Comparison of ENCODE assay signal across 8 cellular contexts in the genomic region with DNA sequence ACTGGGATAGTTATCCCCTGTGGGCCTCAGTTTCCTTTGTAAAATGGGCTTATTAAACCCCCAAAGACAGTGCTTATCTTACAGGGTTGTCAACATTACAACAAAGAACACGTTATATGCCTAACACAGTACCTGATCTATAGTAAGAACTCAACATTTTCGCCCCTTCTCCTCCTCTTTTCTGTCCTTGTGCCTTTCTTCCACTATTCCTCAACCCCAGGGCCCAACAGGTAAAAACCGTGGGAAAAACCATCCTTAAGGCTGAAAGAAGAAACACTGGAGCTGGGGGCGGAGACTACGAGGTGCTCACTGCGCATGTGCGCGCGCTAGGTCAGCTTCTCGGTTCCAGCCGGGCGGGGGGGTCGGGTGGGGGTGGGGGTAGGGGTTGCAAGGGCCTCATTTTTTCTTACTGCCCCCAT. TPM values are rescaled to one million over a fixed set of nuclear protein-coding genes. Genes with fewer than 3 reads are reported as not detected.
DNase-seq lines count a peak whose midpoint lies in the region; ATAC-seq, FAIRE-seq and TF ChIP-seq lines count a peak whose summit lies in the region.

No MANE protein-coding gene starts in this region.

- TF ChIP-seq EP300 in HepG2 (IDR thresholded peaks at IDR 0.05; ENCODE audit: low read depth in 2 of 2, low read length in 2 of 2) (no peak), HepG2 (CRISPR knock-in tag; IDR thresholded peaks at IDR 0.05; ENCODE audit: borderline replicate concordance) (no peak)

- H3K79me2 ChIP-seq in HepG2 (ENCODE audit: insufficient read depth, low read length), result peaks cover 31% of the 10 kb centered on the region

- H3K27me3 ChIP-seq in HL-60 (ENCODE audit: insufficient read depth, poor library complexity, severe bottlenecking), result no peaks in the 10 kb centered on the region
- H3K27me3 ChIP-seq in RWPE2 (ENCODE audit: insufficient read depth, poor library complexity, severe bottlenecking), result no peaks in the 10 kb centered on the region
- H3K27me3 ChIP-seq in HepG2 (ENCODE audit: control insufficient read depth in 1 of 2, insufficient read depth in 2 of 2, low read length in 2 of 2), result no peaks in the 10 kb centered on the region

- H3K4me1 Mint-ChIP-seq in chondrocyte (ENCODE audit: low read depth), result peaks cover 13% of the 10 kb centered on the region

- BruUV-seq in HepG2 (replicated peaks; lab: Mats Ljungman, UMichigan), result no TSS peak

- no peaks in the 10 kb centered on the region for H3K36me3 Mint-ChIP-seq in chondrocyte (ENCODE audit: low read depth)

- peak overlapping the region; percentile 42 for H2AFZ ChIP-seq in HepG2 (ENCODE audit: low read length)

- DNase-seq in A172 (ENCODE audit: low spot score), result peak; percentile 50
- DNase-seq in HL-60 (ENCODE audit: low read depth in 1 of 2, low spot score in 1 of 2), result no peak
- no peak for DNase-seq in RWPE2 (ENCODE audit: low spot score)
- DNase-seq in chondrocyte (ENCODE audit: low spot score), result no peak
- no peak for DNase-seq in HepG2 (ENCODE audit: low spot score)
- DNase-seq in stimulated activated CD8-positive, alpha-beta memory T cell treated with anti-CD3 and anti-CD28 coated beads, Interleukin-12 subunit alpha, Interleukin-12 subunit beta, amount 100 ng/mL, for 4 hours (ENCODE audit: low read depth), result peak; percentile 42
- DNase-seq in HuH-7.5 (ENCODE audit: low spot score), result no peak

- peaks cover 14% of the 10 kb centered on the region for H3K9me3 Mint-ChIP-seq in chondrocyte (ENCODE audit: low read depth)

- intact Hi-C loops in HepG2 (cut with micrococcal nuclease; ENCODE audit: unreplicated experiment), result no loop called here

- no peak for TF ChIP-seq POLR2A in HepG2 (IDR thresholded peaks at IDR 0.05; ENCODE audit: insufficient read depth in 1 of 2, low read depth in 2 of 2, low read length in 2 of 2)

- FAIRE-seq in HepG2 (lab: Jason Lieb, UNC), result no peak

- H3K9me3 ChIP-seq in RWPE2 (ENCODE audit: severe bottlenecking), result no peaks in the 10 kb centered on the region
- no peaks in the 10 kb centered on the region for H3K9me3 ChIP-seq in HepG2 (ENCODE audit: low read length)

- ATAC-seq in GM18517 (IDR thresholded peaks at IDR 0.05; ENCODE audit: unreplicated experiment), result peak; percentile 28
- ATAC-seq in RWPE2 (ENCODE audit: low read depth), result peak; percentile 32
- peak; percentile 6; the same call in 1 of the 3 replicates for ATAC-seq in HepG2

- TF ChIP-seq RAD21 in HepG2 (CRISPR knock-in tag; IDR thresholded peaks at IDR 0.05), result no peak

- no peaks in the 10 kb centered on the region for H3K27me3 Mint-ChIP-seq in chondrocyte (ENCODE audit: low read depth)

- WGBS in HepG2 (ENCODE audit: low lambda C conversion rate), result 0% methylated on average over 11 of the region's 13 CpGs

- peak overlapping the region; percentile 80 for H3K4me3 Mint-ChIP-seq in chondrocyte (ENCODE audit: unreplicated experiment)

- no peaks in the 10 kb centered on the region for H4K20me1 ChIP-seq in HepG2 (ENCODE audit: insufficient read depth, low read length)

- H3K4me3 ChIP-seq in HL-60 (replicated peaks; ENCODE audit: insufficient read depth, low read length) (peak overlapping the region; percentile 57), RWPE2 (ENCODE audit: severe bottlenecking) (peak overlapping the region; percentile 49), HepG2 (replicated peaks in 1 of 3; ENCODE audit: insufficient read depth in 1 of 3, low read depth in 2 of 3, low read length in 3 of 3) (peak overlapping the region; percentile 71 to 76 (median 73))

- CTCF ChIA-PET in HepG2 (lab: Yijun Ruan, JAX; ENCODE audit: low intra/inter-chr PET ratio, low total read pairs), result no interaction called here

- H3K27ac Mint-ChIP-seq in chondrocyte (ENCODE audit: unreplicated experiment), result peak overlapping the region; percentile 98

- POLR2A ChIA-PET in HepG2 (lab: Yijun Ruan, JAX), result interaction anchor here (0.6 to 2.0 kb wide), 8 partner anchors 27 to 211 kb away, joined by 3 to 11 read pairs (median 3); no protein-coding TSS in a partner anchor

- H3K9ac ChIP-seq in HepG2 (ENCODE audit: insufficient read depth, low read depth, low read length), result peak overlapping the region; percentile 90

- in situ Hi-C loops in HepG2 (cut with HindIII; ENCODE audit: extremely low pct_ligation_motif_present, low pct_unique_long_range_greater_than_20kb), result no loop called here

- H3K4me2 ChIP-seq in HepG2 (ENCODE audit: low read depth, low read length), result peak overlapping the region; percentile 74

- H3K4me1 ChIP-seq in RWPE2 (ENCODE audit: insufficient read depth, poor library complexity, severe bottlenecking), result no peaks in the 10 kb centered on the region
- H3K4me1 ChIP-seq in HepG2 (ENCODE audit: insufficient read depth, low read length), result peaks cover 9% of the 10 kb centered on the region; the same call in 1 of the 2 replicates

- TF ChIP-seq CTCF in HL-60 (IDR thresholded peaks at IDR 0.05; ENCODE audit: insufficient read depth, low read length) (no peak), RWPE2 (IDR thresholded peaks at IDR 0.05; ENCODE audit: poor library complexity, severe bottlenecking) (no peak), chondrocyte (IDR thresholded peaks at IDR 0.05) (no peak), HepG2 (CRISPR knock-in tag; IDR thresholded peaks at IDR 0.05) (no peak)

- H3K36me3 ChIP-seq in RWPE2 (ENCODE audit: low read depth), result no peaks in the 10 kb centered on the region
- no peaks in the 10 kb centered on the region for H3K36me3 ChIP-seq in HepG2 (replicated peaks in 1 of 2; ENCODE audit: control insufficient read depth in 1 of 2, insufficient read depth in 2 of 2, low read length in 2 of 2)

- H3K27ac ChIP-seq in HL-60 (replicated peaks), result peak overlapping the region; percentile 97
- H3K27ac ChIP-seq in RWPE2 (ENCODE audit: poor library complexity, severe bottlenecking), result peak overlapping the region; percentile 92
- peak overlapping the region; percentile 96 for H3K27ac ChIP-seq in HepG2 (ENCODE audit: extremely low read length, insufficient read depth, low read length)

TF ChIP-seq in HepG2, 621 proteins besides CTCF, POLR2A, EP300 and RAD21 (continues in another document):
- TF ChIP-seq FOXC1 (CRISPR knock-in tag; IDR thresholded peaks at IDR 0.05; ENCODE audit: borderline replicate concordance), result no peak
- no peak for TF ChIP-seq HCFC1 (IDR thresholded peaks at IDR 0.05; ENCODE audit: low read depth, low read length)
- no peak for TF ChIP-seq ZSCAN21 (CRISPR knock-in tag; IDR thresholded peaks at IDR 0.05; ENCODE audit: borderline replicate concordance)
- peak; percentile 35; the same call in 1 of the 2 replicates for TF ChIP-seq POLR2AphosphoS5 (IDR thresholded peaks at IDR 0.05; ENCODE audit: low read depth, low read length)
- TF ChIP-seq JARID2 (CRISPR knock-in tag; IDR thresholded peaks at IDR 0.05; ENCODE audit: insufficient replicate concordance), result no peak
- TF ChIP-seq GTF2F1 (IDR thresholded peaks at IDR 0.05; ENCODE audit: low read length), result no peak
- no peak for TF ChIP-seq ZSCAN22 (CRISPR knock-in tag; IDR thresholded peaks at IDR 0.05)
- TF ChIP-seq, protein P1, sequence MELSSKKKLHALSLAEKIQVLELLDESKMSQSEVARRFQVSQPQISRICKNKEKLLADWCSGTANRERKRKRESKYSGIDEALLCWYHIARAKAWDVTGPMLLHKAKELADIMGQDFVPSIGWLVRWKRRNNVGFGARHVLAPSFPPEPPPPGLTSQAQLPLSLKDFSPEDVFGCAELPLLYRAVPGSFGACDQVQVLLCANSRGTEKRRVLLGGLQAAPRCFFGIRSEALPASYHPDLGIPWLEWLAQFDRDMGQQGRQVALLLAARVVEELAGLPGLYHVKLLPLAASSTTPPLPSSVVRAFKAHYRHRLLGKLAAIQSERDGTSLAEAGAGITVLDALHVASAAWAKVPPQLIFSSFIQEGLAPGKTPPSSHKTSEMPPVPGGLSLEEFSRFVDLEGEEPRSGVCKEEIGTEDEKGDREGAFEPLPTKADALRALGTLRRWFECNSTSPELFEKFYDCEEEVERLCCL (CRISPR knock-in tag; IDR thresholded peaks at IDR 0.05; ENCODE audit: borderline replicate concordance), result no peak
- 0 out of 2 replicates have a peak, but pooled peaks have one; percentile 34 for TF ChIP-seq ZNF629 (CRISPR knock-in tag; conservative IDR thresholded peaks at IDR 0.05)

RNA-seq across cellular contexts. Expression of a gene that starts 0.4 kb away (rescaled TPM):
- total RNA-seq in A172 (2014; rRNA removed; shearing (Covaris generic)), result 13.3 and 13.8 TPM in 2 replicates
- total RNA-seq in chondrocyte (40.1 to 47.8 TPM (median 44.7 TPM) in 3 replicates), HepG2 (2016; rRNA removed; fragmentation: Illumina TruSeq; extraction: Trizol) (29.5 and 53.0 TPM in 2 replicates)
- 6.8 and 12.3 TPM in 2 replicates for total RNA-seq in HepG2 (2016; cell fraction: cytosol; rRNA removed; fragmentation: Illumina TruSeq; extraction: Trizol; ENCODE audit: low read depth)
- total RNA-seq in HepG2 (2016; cell fraction: insoluble cytoplasmic fraction; rRNA removed; fragmentation: Illumina TruSeq; extraction: Trizol), result 28.7 and 48.6 TPM in 2 replicates
- 13.6 and 23.0 TPM in 2 replicates for total RNA-seq in HepG2 (2016; cell fraction: membrane; rRNA removed; fragmentation: Illumina TruSeq; extraction: Trizol)
- 21.6 and 21.7 TPM in 2 replicates for total RNA-seq in HepG2 (2016; cell fraction: nucleus; rRNA removed; fragmentation: Illumina TruSeq; extraction: Trizol)
- polyA plus RNA-seq in HepG2 (2011; rRNA removed), result 10.1 and 12.9 TPM in 2 replicates
- polyA plus RNA-seq in HepG2 (2011; cell fraction: cytosol; rRNA removed), result 5.9 and 6.5 TPM in 2 replicates
- polyA plus RNA-seq in HepG2 (2011; cell fraction: nucleus; rRNA removed), result 5.7 and 6.6 TPM in 2 replicates
- 8.7 and 9.1 TPM in 2 replicates for polyA plus RNA-seq in HepG2 (2012)
- polyA plus RNA-seq in HepG2 (2016; cell fraction: cytosol; fragmentation: Illumina TruSeq; extraction: Trizol; ENCODE audit: low read depth), result 2.9 and 3.8 TPM in 2 replicates
- polyA plus RNA-seq in HepG2 (2016; cell fraction: insoluble cytoplasmic fraction; fragmentation: Illumina TruSeq; extraction: Trizol; ENCODE audit: low read depth), result 17.7 and 18.6 TPM in 2 replicates
- 3.7 and 4.0 TPM in 2 replicates for polyA plus RNA-seq in HepG2 (2016; cell fraction: membrane; fragmentation: Illumina TruSeq; extraction: Trizol; ENCODE audit: low read depth)
- 18.5 and 21.5 TPM in 2 replicates for polyA plus RNA-seq in HepG2 (2016; cell fraction: nucleus; fragmentation: Illumina TruSeq; extraction: Trizol; ENCODE audit: insufficient read depth, low read depth)
- 8.4 and 14.4 TPM in 2 replicates for polyA minus RNA-seq in HepG2 (2011; rRNA and poly(A)+ RNA removed; ENCODE audit: low replicate concordance)
- polyA minus RNA-seq in HepG2 (2011; cell fraction: cytosol; rRNA and poly(A)+ RNA removed), result 13.2 and 19.9 TPM in 2 replicates
- polyA minus RNA-seq in HepG2 (2011; cell fraction: nucleus; rRNA and poly(A)+ RNA removed), result 16.2 and 17.1 TPM in 2 replicates

Comparison
In these comparisons a context has a peak if more than half of its experiments do, and no peak if none do; other contexts are left out.
1. DNase-seq: peak in A172 (single experiment) and stimulated activated CD8-positive, alpha-beta memory T cell treated with anti-CD3 and anti-CD28 coated beads, Interleukin-12 subunit alpha, Interleukin-12 subunit beta, amount 100 ng/mL, for 4 hours (single experiment); none in HL-60 (0 of 2), RWPE2 (single experiment), chondrocyte (single experiment), HepG2 (single experiment) and HuH-7.5 (single experiment).
2. Peak in every context shown above with its lines, with median percentiles within 50 percentile points of each other: ATAC-seq, H3K27ac ChIP-seq and H3K4me3 ChIP-seq.